23 cellular contexts compared by ENCODE assay signal in genomic region chr4:174524242-174524641, GRCh38. TPM values are rescaled to one million over a fixed set of nuclear protein-coding genes. Genes with fewer than 3 reads are reported as not detected.
DNase-seq lines count a peak whose midpoint lies in the region; ATAC-seq and TF ChIP-seq lines count a peak whose summit lies in the region.
"Had no signal": no experiment of that assay in that cellular context is flagged by ENCODE, and none has a peak within 500 bp of the region (broad histone marks: within the 10 kb centered on the region; RNA-seq: fewer than 3 reads in every experiment).

No MANE protein-coding gene starts in this region.

- POLR2A ChIA-PET in naive thymus-derived CD8-positive, alpha-beta T cell (lab: Charles Lee), result no interaction called here

- DNase-seq in natural killer cell (no peak), endodermal cell (no peak), DMS79 treated with DMSO at 0.1 percent for 48 hours (lab: John Stamatoyannopoulos, UW) (no peak), hippocampal formation (lab: John Stamatoyannopoulos, UW) (no peak), A172 (ENCODE audit: low spot score) (no peak)
- DNase-seq in natural killer cell treated with Interleukin-12 subunit alpha and Interleukin-12 subunit beta and Interleukin-15 and Interleukin-18, amount 100 ng/mL, for 72 hours (ENCODE audit: low spot score), result no peak
- no peak for DNase-seq in naive thymus-derived CD8-positive, alpha-beta T cell
- DNase-seq: activated CD4-positive, alpha-beta T cell treated with anti-CD3 and anti-CD28 coated beads, Interleukin-2, amount 50 U/mL, for 1 hour; activated CD8-positive, alpha-beta memory T cell treated with anti-CD3 and anti-CD28 coated beads, Interleukin-2, amount 50 U/mL, for 48 hours; activated effector memory CD4-positive, alpha-beta T cell treated with anti-CD3 and anti-CD28 coated beads, Interleukin-2, amount 50 U/mL, for 16 hours; DMS 273 treated with DMSO at 0.1 percent for 48 hours; GM23248; left cardiac atrium; NCI-H146; NCI-H526 treated with DMSO at 0.1 percent for 48 hours; SHP77 treated with DMSO at 0.1 percent for 48 hours; spleen had no signal

- no peak for TF ChIP-seq CTCF in natural killer cell (IDR thresholded peaks at IDR 0.05)
- TF ChIP-seq CTCF in endodermal cell (conservative IDR thresholded peaks at IDR 0.05), result no peak

- peaks cover 48% of the 10 kb centered on the region for H3K27me3 ChIP-seq in endodermal cell (ENCODE audit: control insufficient read depth, insufficient read depth, low read length, poor library complexity, severe bottlenecking)
- H3K27me3 ChIP-seq: esophagus muscularis mucosa, vagina had no signal

- no peak for ATAC-seq in natural killer cell
- no peak for ATAC-seq in natural killer cell treated with Interleukin-12 subunit alpha and Interleukin-12 subunit beta and Interleukin-15 and Interleukin-18, amount 100 ng/mL, for 72 hours
- no peak for ATAC-seq in naive thymus-derived CD8-positive, alpha-beta T cell
- ATAC-seq in GM21447 (IDR thresholded peaks at IDR 0.05; ENCODE audit: unreplicated experiment), result no peak
- ATAC-seq: left cardiac atrium had no signal

- H3K27ac ChIP-seq in endodermal cell (ENCODE audit: low read depth, low read length), result no peak overlapping the region
- H3K27ac ChIP-seq: C4-2B, cardiac muscle cell, GM23248 had no signal

- no peak overlapping the region for H3K4me3 ChIP-seq in endodermal cell (ENCODE audit: low read length)
- H3K4me3 ChIP-seq: cardiac muscle cell, GM23248, spleen had no signal

- WGBS in endodermal cell (ENCODE audit: insufficient coverage in 1 of 2, insufficient read length in 1 of 2), 2 experiments, result 60 to 71% methylated on average over 3 to 4 of the region's 4 CpGs

- H3K4me1 Mint-ChIP-seq in natural killer cell, result peaks cover 12 to 34% of the 10 kb centered on the region in 2 donors
- peaks cover 12 to 23% of the 10 kb centered on the region in 2 donors for H3K4me1 Mint-ChIP-seq in natural killer cell treated with Interleukin-12 subunit alpha and Interleukin-12 subunit beta and Interleukin-15 and Interleukin-18, amount 100 ng/mL, for 72 hours (ENCODE audit: low read depth in 2 of 2)
- H3K4me1 Mint-ChIP-seq in endodermal cell, result peaks cover 22% of the 10 kb centered on the region
- H3K4me1 Mint-ChIP-seq in naive thymus-derived CD8-positive, alpha-beta T cell, result peaks cover 4 to 46% (median 27%) of the 10 kb centered on the region in 4 donors

- no peaks in the 10 kb centered on the region for H3K9me3 ChIP-seq in endodermal cell (ENCODE audit: control insufficient read depth, low read length)
- H3K9me3 ChIP-seq: esophagus muscularis mucosa, spleen, vagina had no signal

- H3K9ac ChIP-seq in endodermal cell (ENCODE audit: extremely low read depth, low read length, poor library complexity, severe bottlenecking), result no peak overlapping the region
- H3K9ac ChIP-seq: GM23248 had no signal

- H3K36me3 ChIP-seq in endodermal cell (ENCODE audit: control insufficient read depth, insufficient read depth, low read length), result no peaks in the 10 kb centered on the region
- H3K36me3 ChIP-seq: cardiac muscle cell, esophagus muscularis mucosa, spleen, vagina had no signal

- H3K27me3 Mint-ChIP-seq in natural killer cell (ENCODE audit: low read depth in 2 of 2) (peaks cover 10 to 12% of the 10 kb centered on the region in 2 donors), endodermal cell (ENCODE audit: insufficient read depth) (peaks cover 32% of the 10 kb centered on the region)
- peaks cover 3 to 18% of the 10 kb centered on the region in 2 donors for H3K27me3 Mint-ChIP-seq in natural killer cell treated with Interleukin-12 subunit alpha and Interleukin-12 subunit beta and Interleukin-15 and Interleukin-18, amount 100 ng/mL, for 72 hours
- peaks cover 0 to 33% (median 13%) of the 10 kb centered on the region in 5 donors for H3K27me3 Mint-ChIP-seq in naive thymus-derived CD8-positive, alpha-beta T cell

- H3K4me3 Mint-ChIP-seq in natural killer cell (peak overlapping the region; percentile 95), endodermal cell (peak overlapping the region; percentile 78)
- no peak overlapping the region for H3K4me3 Mint-ChIP-seq in natural killer cell treated with Interleukin-12 subunit alpha and Interleukin-12 subunit beta and Interleukin-15 and Interleukin-18, amount 100 ng/mL, for 72 hours
- peak overlapping the region in 6 of 10 donors; percentile 6 to 95 (median 68) for H3K4me3 Mint-ChIP-seq in naive thymus-derived CD8-positive, alpha-beta T cell

- intact Hi-C loops in natural killer cell (cut with micrococcal nuclease), result loop anchor here (5.0 kb wide), 1 partner anchor 242 kb away; the partner anchor contains the start of genes CEP44 and FBXO8

- H3K9me3 Mint-ChIP-seq in natural killer cell (no peaks in the 10 kb centered on the region), endodermal cell (no peaks in the 10 kb centered on the region)
- no peaks in the 10 kb centered on the region for H3K9me3 Mint-ChIP-seq in natural killer cell treated with Interleukin-12 subunit alpha and Interleukin-12 subunit beta and Interleukin-15 and Interleukin-18, amount 100 ng/mL, for 72 hours
- H3K9me3 Mint-ChIP-seq in naive thymus-derived CD8-positive, alpha-beta T cell, result peaks cover 0 to 9% (median 0%) of the 10 kb centered on the region in 9 donors

- H3K27ac Mint-ChIP-seq in natural killer cell (peak overlapping the region in 1 of 2 donors; percentile 90), endodermal cell (no peak overlapping the region)
- H3K27ac Mint-ChIP-seq in natural killer cell treated with Interleukin-12 subunit alpha and Interleukin-12 subunit beta and Interleukin-15 and Interleukin-18, amount 100 ng/mL, for 72 hours, result no peak overlapping the region
- H3K27ac Mint-ChIP-seq in naive thymus-derived CD8-positive, alpha-beta T cell, result peak overlapping the region in 1 of 10 donors; percentile 82

- no peaks in the 10 kb centered on the region for H3K4me1 ChIP-seq in endodermal cell (ENCODE audit: control insufficient read depth, insufficient read depth, low read length)

- H3K36me3 Mint-ChIP-seq in natural killer cell (no peaks in the 10 kb centered on the region), endodermal cell (ENCODE audit: low read depth) (no peaks in the 10 kb centered on the region)
- H3K36me3 Mint-ChIP-seq in natural killer cell treated with Interleukin-12 subunit alpha and Interleukin-12 subunit beta and Interleukin-15 and Interleukin-18, amount 100 ng/mL, for 72 hours, result no peaks in the 10 kb centered on the region
- H3K36me3 Mint-ChIP-seq in naive thymus-derived CD8-positive, alpha-beta T cell, result peaks cover 0 to 2% (median 0%) of the 10 kb centered on the region in 3 donors

RNA-seq across cellular contexts. Expression of gene HPGD, which starts 2.0 kb away (rescaled TPM):
- total RNA-seq in natural killer cell, result 10 to 100 TPM in 2 of 3 donors, 1 to 10 TPM in 1; 2.2 to 26.7 (median 12.0) TPM
- total RNA-seq in natural killer cell treated with Interleukin-12 subunit alpha and Interleukin-12 subunit beta and Interleukin-15 and Interleukin-18, amount 100 ng/mL, for 72 hours, result 1 to 10 TPM; 7.3 to 8.2 TPM
- total RNA-seq in endodermal cell, result 10 to 100 TPM in 1 of 2 donors, 1 to 10 TPM in 1; 1.2 to 27.7 TPM
- 0.78 TPM for polyA plus RNA-seq in endodermal cell (2013, experiment 1 of 2)
- polyA plus RNA-seq in endodermal cell (2013, experiment 2 of 2), result 0.79 TPM
- total RNA-seq in naive thymus-derived CD8-positive, alpha-beta T cell, result 1 to 10 TPM; 6.8 to 7.5 TPM
- polyA plus RNA-seq in naive thymus-derived CD8-positive, alpha-beta T cell, result 10 to 100 TPM; 10.6 to 16.1 (median 14.6) TPM
- 1.0 and 1.3 TPM in 2 replicates for total RNA-seq in A172 (2014; rRNA removed; shearing (Covaris generic))
- total RNA-seq: dermis microvascular lymphatic vessel endothelial cell, GM23248 had no signal
- polyA plus RNA-seq: GM23248 had no signal
